In genomic region chr19:3572132-3572854, GRCh38 we compare ENCODE assay signal across 9 cellular contexts. TPM values are rescaled to one million over a fixed set of nuclear protein-coding genes. Genes with fewer than 3 reads are reported as not detected.
DNase-seq lines count a peak whose midpoint lies in the region; ATAC-seq and TF ChIP-seq lines count a peak whose summit lies in the region.
"Had no signal": no experiment of that assay in that cellular context is flagged by ENCODE, and none has a peak within 500 bp of the region (broad histone marks: within the 10 kb centered on the region; RNA-seq: fewer than 3 reads in every experiment).

No MANE protein-coding gene starts in this region.

- TF ChIP-seq CTCF in CD14-positive monocyte (IDR thresholded peaks at IDR 0.05) = no peak
- TF ChIP-seq CTCF in dorsolateral prefrontal cortex (IDR thresholded peaks at IDR 0.05 in 54 of 56, conservative IDR thresholded peaks at IDR 0.05 in 2 of 56; ENCODE audit: low read depth in 1 of 56, partially characterized antibody in 56 of 56) = peak in 11 of 56 donors; percentile 6 to 39 (median 21)
- TF ChIP-seq CTCF in right lobe of liver (IDR thresholded peaks at IDR 0.05) = no peak

- no peaks in the 10 kb centered on the region for H3K9me3 ChIP-seq in right lobe of liver

- CTCF ChIA-PET in activated CD4-positive, alpha-beta memory T cell treated with anti-CD3 and anti-CD28 coated beads for 36 hours (lab: Charles Lee) = interaction anchor here (0.6 kb wide), 1 partner anchor 16 kb away, joined by 5 read pairs; no protein-coding TSS in a partner anchor

- H3K27me3 ChIP-seq in dorsolateral prefrontal cortex (no peaks in the 10 kb centered on the region), right lobe of liver (no peaks in the 10 kb centered on the region)

- peak overlapping the region; percentile 38 to 87 (median 79) for H3K27ac Mint-ChIP-seq in CD14-positive monocyte
- H3K27ac Mint-ChIP-seq in activated CD4-positive, alpha-beta memory T cell treated with anti-CD3 and anti-CD28 coated beads for 36 hours = peak overlapping the region; percentile 42

- peaks cover 8 to 23% of the 10 kb centered on the region in 2 donors for H3K36me3 Mint-ChIP-seq in CD14-positive monocyte
- peaks cover 13% of the 10 kb centered on the region for H3K36me3 Mint-ChIP-seq in activated CD4-positive, alpha-beta memory T cell treated with anti-CD3 and anti-CD28 coated beads for 36 hours

- H3K4me1 Mint-ChIP-seq in CD14-positive monocyte = peaks cover 35% of the 10 kb centered on the region
- H3K4me1 Mint-ChIP-seq in activated CD4-positive, alpha-beta memory T cell treated with anti-CD3 and anti-CD28 coated beads for 36 hours (ENCODE audit: low read depth) = peaks cover 10% of the 10 kb centered on the region

- peaks cover 0 to 8% (median 3%) of the 10 kb centered on the region in 7 donors for H3K9me3 Mint-ChIP-seq in CD14-positive monocyte
- no peaks in the 10 kb centered on the region for H3K9me3 Mint-ChIP-seq in activated CD4-positive, alpha-beta memory T cell treated with anti-CD3 and anti-CD28 coated beads for 36 hours

- H3K36me3 ChIP-seq in right lobe of liver = no peaks in the 10 kb centered on the region

- peak; percentile 100 for DNase-seq in CD14-positive monocyte (ENCODE audit: low spot score)
- DNase-seq in HK-2 (ENCODE audit: unreplicated experiment) = peak; percentile 100
- DNase-seq in NCI-H82 (lab: John Stamatoyannopoulos, UW) = peak; percentile 99
- DNase-seq in activated CD4-positive, alpha-beta memory T cell treated with anti-CD3 and anti-CD28 coated beads for 36 hours = peak; percentile 100
- peak; percentile 98 to 100 (median 100) for DNase-seq in dorsolateral prefrontal cortex
- DNase-seq in right lobe of liver = peak; percentile 100
- DNase-seq in stimulated activated CD4-positive, alpha-beta T cell treated with anti-CD3 and anti-CD28 coated beads, Interleukin-4, amount 100 ng/mL, for 1 hour = peak; percentile 99

- H3K27ac ChIP-seq in dorsolateral prefrontal cortex (peak overlapping the region in 58 of 59 donors; percentile 40 to 99 (median 93)), right lobe of liver (no peak overlapping the region)

- POLR2A ChIA-PET in activated CD4-positive, alpha-beta memory T cell treated with anti-CD3 and anti-CD28 coated beads for 36 hours (lab: Charles Lee) = no interaction called here

- peaks cover 0 to 2% (median 2%) of the 10 kb centered on the region in 3 donors for H3K27me3 Mint-ChIP-seq in CD14-positive monocyte (ENCODE audit: low read depth in 3 of 3)
- no peaks in the 10 kb centered on the region for H3K27me3 Mint-ChIP-seq in activated CD4-positive, alpha-beta memory T cell treated with anti-CD3 and anti-CD28 coated beads for 36 hours

- intact Hi-C loops in CD14-positive monocyte (cut with micrococcal nuclease) (loop anchor here (2.0 to 5.0 kb wide), 3 partner anchors 15 to 65 kb away; partner anchors contain the start of genes MFSD12 (in 2 of the 2), CACTIN (in 1 of the 2) and FZR1 (in 1 of the 2)), dorsolateral prefrontal cortex (cut with DNase I) (loop anchor here (1.0 to 10.0 kb wide), 2 partner anchors 27 to 133 kb away; partner anchors contain the start of genes PIP5K1C (in 1 of the 2) and TJP3 (in 1 of the 2)), right lobe of liver (cut with DNase I) (no loop called here)
- intact Hi-C loops in activated CD4-positive, alpha-beta memory T cell treated with anti-CD3 and anti-CD28 coated beads for 36 hours (cut with micrococcal nuclease) = loop anchor here (1.0 to 10.0 kb wide), 3 partner anchors 15 to 493 kb away; partner anchors contain the start of genes FZR1, MFSD12 and ZBTB7A

- H3K4me1 ChIP-seq in right lobe of liver = peaks cover 0 to 6% (median 0%) of the 10 kb centered on the region in 4 donors

- H3K4me3 ChIP-seq in dorsolateral prefrontal cortex (peak overlapping the region; percentile 60 to 96 (median 83)), right lobe of liver (peak overlapping the region; percentile 26 to 96 (median 79))

- H3K4me3 Mint-ChIP-seq in CD14-positive monocyte = peak overlapping the region; percentile 76 to 80
- H3K4me3 Mint-ChIP-seq in activated CD4-positive, alpha-beta memory T cell treated with anti-CD3 and anti-CD28 coated beads for 36 hours = peak overlapping the region; percentile 66

- ATAC-seq in GM19463 (IDR thresholded peaks at IDR 0.05; ENCODE audit: unreplicated experiment) (peak; percentile 93), right lobe of liver (peak; percentile 94 to 97 (median 96))

- no peak for TF ChIP-seq POLR2A in right lobe of liver (IDR thresholded peaks at IDR 0.05)

- whole genome bisulfite sequencing in right lobe of liver (ENCODE audit: insufficient coverage, low coverage, low lambda C conversion rate, missing lambda C conversion rate) = 2% methylated on average over 30 of the region's 48 CpGs

RNA-seq across cellular contexts. Expression of gene HMG20B, which starts 0.5 kb away (rescaled TPM):
- polyA plus RNA-seq in CD14-positive monocyte = 10 to 100 TPM; 52.4 to 58.8 TPM
- 10 to 100 TPM; 68.1 to 78.5 TPM for total RNA-seq in activated CD4-positive, alpha-beta memory T cell treated with anti-CD3 and anti-CD28 coated beads for 36 hours
- total RNA-seq in dorsolateral prefrontal cortex (10 to 100 TPM; 10.1 to 58.3 (median 26.2) TPM), right lobe of liver (10 to 100 TPM; 30.7 to 58.6 (median 33.3) TPM)

RNA-seq across cellular contexts. Expression of gene GIPC3, which starts 13.0 kb away (rescaled TPM):
- polyA plus RNA-seq in CD14-positive monocyte = under 1 TPM in 1 of 2 donors, not detected in 1; 0.03 TPM
- under 1 TPM; 0.19 to 0.26 TPM for total RNA-seq in activated CD4-positive, alpha-beta memory T cell treated with anti-CD3 and anti-CD28 coated beads for 36 hours
- total RNA-seq in dorsolateral prefrontal cortex (1 to 10 TPM in 27 of 120 experiments, under 1 TPM in 93; 0.13 to 1.7 (median 0.63) TPM), right lobe of liver (1 to 10 TPM in 2 of 6 experiments, under 1 TPM in 4; 0.51 to 1.6 (median 0.80) TPM)

RNA-seq across cellular contexts. Expression of gene MFSD12, which starts 14.9 kb away (rescaled TPM):
- 10 to 100 TPM; 47.9 to 55.5 TPM for polyA plus RNA-seq in CD14-positive monocyte
- 10 to 100 TPM; 50.6 to 54.2 TPM for total RNA-seq in activated CD4-positive, alpha-beta memory T cell treated with anti-CD3 and anti-CD28 coated beads for 36 hours
- 100 to 1,000 TPM in 14 of 120 experiments, 10 to 100 TPM in 106; 54.9 to 119 (median 77.6) TPM for total RNA-seq in dorsolateral prefrontal cortex
- 100 to 1,000 TPM in 1 of 6 experiments, 10 to 100 TPM in 5; 23.8 to 114 (median 31.5) TPM for total RNA-seq in right lobe of liver

RNA-seq across cellular contexts. Expression of gene TEKTIP1, which starts 33.3 kb away (rescaled TPM):
- polyA plus RNA-seq in CD14-positive monocyte = not detected
- total RNA-seq in activated CD4-positive, alpha-beta memory T cell treated with anti-CD3 and anti-CD28 coated beads for 36 hours = 1 to 10 TPM; 1.1 to 1.8 TPM
- total RNA-seq in dorsolateral prefrontal cortex (10 to 100 TPM in 3 of 120 experiments, 1 to 10 TPM in 117; 1.0 to 11.2 (median 4.6) TPM), right lobe of liver (1 to 10 TPM in 3 of 6 experiments, not detected in 3; 1.1 to 1.6 (median 1.3) TPM)
- total RNA-seq: glomerular endothelial cell had no signal

RNA-seq across cellular contexts. Expression of gene TBXA2R, which starts 34.4 kb away (rescaled TPM):
- polyA plus RNA-seq in CD14-positive monocyte = under 1 TPM in 1 of 2 donors, not detected in 1; 0.05 TPM
- total RNA-seq in activated CD4-positive, alpha-beta memory T cell treated with anti-CD3 and anti-CD28 coated beads for 36 hours = under 1 TPM; 0.31 to 0.36 TPM
- total RNA-seq in dorsolateral prefrontal cortex (1 to 10 TPM in 80 of 120 experiments, under 1 TPM in 40; 0.36 to 2.7 (median 1.4) TPM), right lobe of liver (10 to 100 TPM in 1 of 6 experiments, 1 to 10 TPM in 5; 2.8 to 10.4 (median 4.7) TPM)

Comparison
In these comparisons a context has a peak if more than half of its experiments do, and no peak if none do; other contexts are left out.
1. H3K27ac ChIP-seq: peak in dorsolateral prefrontal cortex (58 of 59); none in right lobe of liver (0 of 3).
2. intact Hi-C loops: an anchor here in CD14-positive monocyte (2.0 to 5.0 kb wide), activated CD4-positive, alpha-beta memory T cell treated with anti-CD3 and anti-CD28 coated beads for 36 hours (1.0 to 10.0 kb wide) and dorsolateral prefrontal cortex (1.0 to 10.0 kb wide); none called in right lobe of liver.
3. Peak in every context shown above with its lines, with median percentiles within 50 percentile points of each other: DNase-seq.